In genomic region chr2:176096243-176096985, GRCh38 we compare ENCODE assay signal across 8 cellular contexts. TPM values are rescaled to one million over a fixed set of nuclear protein-coding genes. Genes with fewer than 3 reads are reported as not detected.
DNase-seq lines count a peak whose midpoint lies in the region; ATAC-seq and TF ChIP-seq lines count a peak whose summit lies in the region.

No MANE protein-coding gene starts in this region.

- H3K27me3 Mint-ChIP-seq in chondrocyte (ENCODE audit: low read depth): peaks cover 85% of the 10 kb centered on the region

- H3K9me3 ChIP-seq in DND-41 (ENCODE audit: insufficient read depth, low read length, severe bottlenecking): no peaks in the 10 kb centered on the region
- no peaks in the 10 kb centered on the region for H3K9me3 ChIP-seq in osteoblast (ENCODE audit: low read depth, low read length)

- peaks cover 44% of the 10 kb centered on the region for H3K4me1 ChIP-seq in DND-41 (ENCODE audit: insufficient read depth, low read length)
- H3K4me1 ChIP-seq in osteoblast (ENCODE audit: insufficient read depth, low read length): peaks cover 9% of the 10 kb centered on the region

- H3K4me2 ChIP-seq in DND-41 (ENCODE audit: insufficient read depth, low read length) (peak overlapping the region; percentile 74), osteoblast (ENCODE audit: insufficient read depth, low read length) (peak overlapping the region; percentile 88)

- TF ChIP-seq CTCF in DND-41 (IDR thresholded peaks at IDR 0.05; ENCODE audit: borderline replicate concordance, extremely low read depth, low read length, poor library complexity, severe bottlenecking) (peak; percentile 22), NB4 (IDR thresholded peaks at IDR 0.05; ENCODE audit: low read depth, low read length) (no peak), chondrocyte (IDR thresholded peaks at IDR 0.05) (no peak), osteoblast (IDR thresholded peaks at IDR 0.05; ENCODE audit: extremely low read depth, low read depth, low read length) (no peak)

- H3K4me1 Mint-ChIP-seq in chondrocyte (ENCODE audit: low read depth): peaks cover 29% of the 10 kb centered on the region

- H3K79me2 ChIP-seq in DND-41 (ENCODE audit: insufficient read depth, low read length) (peaks cover 26% of the 10 kb centered on the region), osteoblast (ENCODE audit: insufficient read depth, low read length) (no peaks in the 10 kb centered on the region)

- peak; percentile 35 for TF ChIP-seq POLR2A in NB4 (IDR thresholded peaks at IDR 0.05; ENCODE audit: extremely low read depth, insufficient read length)

- peak overlapping the region; percentile 17 to 57 for H3K4me3 ChIP-seq in DND-41 (ENCODE audit: low read depth in 1 of 2, low read length in 2 of 2)
- H3K4me3 ChIP-seq in NB4 (ENCODE audit: low read depth, low read length): peak overlapping the region; percentile 86
- H3K4me3 ChIP-seq in osteoblast (ENCODE audit: insufficient read depth, low read length): peak overlapping the region; percentile 65

- no peaks in the 10 kb centered on the region for H3K9me3 Mint-ChIP-seq in chondrocyte (ENCODE audit: low read depth)

- H2AFZ ChIP-seq in DND-41 (ENCODE audit: low read depth, low read length) (peak overlapping the region; percentile 90), osteoblast (ENCODE audit: low read length) (peak overlapping the region; percentile 83)

- no peak overlapping the region for H3K27ac Mint-ChIP-seq in chondrocyte (ENCODE audit: unreplicated experiment)

- H4K20me1 ChIP-seq in DND-41 (ENCODE audit: insufficient read depth, low read length) (no peaks in the 10 kb centered on the region), osteoblast (ENCODE audit: insufficient read depth, low read length) (peaks cover 3% of the 10 kb centered on the region)

- H3K36me3 Mint-ChIP-seq in chondrocyte (ENCODE audit: low read depth): peaks cover 3% of the 10 kb centered on the region

- peak overlapping the region; percentile 92 for H3K27ac ChIP-seq in DND-41 (ENCODE audit: low read length)
- H3K27ac ChIP-seq in osteoblast (ENCODE audit: low read depth, low read length): no peak overlapping the region

- ATAC-seq in DND-41 (ENCODE audit: insufficient read depth, low read depth): peak; percentile 47

- no peaks in the 10 kb centered on the region for H3K36me3 ChIP-seq in DND-41 (ENCODE audit: insufficient read depth, low read length)
- H3K36me3 ChIP-seq in osteoblast (ENCODE audit: insufficient read depth, low read length): no peaks in the 10 kb centered on the region

- H3K27me3 ChIP-seq in DND-41 (ENCODE audit: insufficient read depth, low read length, poor library complexity) (no peaks in the 10 kb centered on the region), osteoblast (ENCODE audit: insufficient read depth, low read length) (peaks cover 97% of the 10 kb centered on the region)

- DNase-seq in DND-41 (peak; percentile 71), NB4 (ENCODE audit: low read depth) (peak; percentile 82), chondrocyte (ENCODE audit: low spot score) (no peak), osteoblast (ENCODE audit: insufficient read length, low spot score, missing footprints) (no peak), GDM1 (lab: John Stamatoyannopoulos, UW) (no peak), kidney tubule cell (ENCODE audit: low spot score) (no peak), AG20443 (ENCODE audit: low spot score) (no peak), NCI-H1092 treated with DMSO at 0.1 percent for 48 hours (lab: John Stamatoyannopoulos, UW) (no peak)

- peak overlapping the region; percentile 89 for H3K9ac ChIP-seq in DND-41 (ENCODE audit: low read depth, low read length)

- H3K4me3 Mint-ChIP-seq in chondrocyte (ENCODE audit: unreplicated experiment): peak overlapping the region; percentile 68

RNA-seq across cellular contexts. Expression of gene HOXD12, which starts 3.2 kb away (rescaled TPM):
- not detected in 3 replicates for total RNA-seq in chondrocyte
- not detected in 2 replicates for total RNA-seq in osteoblast

RNA-seq across cellular contexts. Expression of gene HOXD13, which starts 3.9 kb away (rescaled TPM):
- not detected in 3 replicates for total RNA-seq in chondrocyte
- not detected in 2 replicates for total RNA-seq in osteoblast

RNA-seq across cellular contexts. Expression of gene HOXD11, which starts 10.7 kb away (rescaled TPM):
- total RNA-seq in chondrocyte: not detected in 3 replicates
- not detected in 2 replicates for total RNA-seq in osteoblast

RNA-seq across cellular contexts. Expression of gene EVX2, which starts 12.7 kb away (rescaled TPM):
- not detected in 3 replicates for total RNA-seq in chondrocyte
- under 0.01 TPM in 1 of 2 replicates, not detected in the other for total RNA-seq in osteoblast

RNA-seq across cellular contexts. Expression of gene HOXD10, which starts 20.2 kb away (rescaled TPM):
- total RNA-seq in chondrocyte: not detected in 3 replicates
- not detected in 2 replicates for total RNA-seq in osteoblast

Comparison
In these comparisons a context has a peak if more than half of its experiments do, and no peak if none do; other contexts are left out.
1. DNase-seq: peak in DND-41 (single experiment) and NB4 (single experiment); none in chondrocyte (single experiment), osteoblast (single experiment), GDM1 (single experiment), kidney tubule cell (single experiment), AG20443 (single experiment) and NCI-H1092 treated with DMSO at 0.1 percent for 48 hours (single experiment).
2. Peak in every context shown above with its lines, with median percentiles within 50 percentile points of each other: H3K4me3 ChIP-seq.